Comparison of ENCODE assay signal across 23 cellular contexts in genomic region chr20:38947931-38948362, GRCh38.
"Had no signal": no experiment of that assay in that cellular context is flagged by ENCODE, and none has a peak within 500 bp of the region (broad histone marks: within the 10 kb centered on the region; RNA-seq: fewer than 3 reads in every experiment).

No MANE protein-coding gene starts in this region.

- H3K27ac Mint-ChIP-seq: activated naive CD4-positive, alpha-beta T cell treated with anti-CD3 and anti-CD28 coated beads, Interleukin-2, amount 50 U/mL, for 24 hours; activated naive CD8-positive, alpha-beta T cell treated with anti-CD3 and anti-CD28 coated beads, Interleukin-2, amount 50 U/mL, for 24 hours; activated T-helper 2 cell treated with anti-CD3 and anti-CD28 coated beads, Interferon-gamma antibody, Interleukin-2, Interleukin-4, amounts not matched to agents 10 μg/mL and 5 μg/mL and 100 μg/mL, durations not matched to agents 14 hours and 24 hours and 36 hours; naive B cell; nephron progenitor cell; progenitor cell of endocrine pancreas had no signal

- H3K36me3 Mint-ChIP-seq: activated naive CD4-positive, alpha-beta T cell treated with anti-CD3 and anti-CD28 coated beads, Interleukin-2, amount 50 U/mL, for 24 hours; naive B cell had no signal

- H3K36me3 ChIP-seq: left ventricle myocardium inferior, ovary, right lobe of liver, transverse colon had no signal

- H3K9me3 Mint-ChIP-seq: activated naive CD4-positive, alpha-beta T cell treated with anti-CD3 and anti-CD28 coated beads, Interleukin-2, amount 50 U/mL, for 24 hours; activated naive CD8-positive, alpha-beta T cell treated with anti-CD3 and anti-CD28 coated beads, Interleukin-2, amount 50 U/mL, for 24 hours; activated T-helper 2 cell treated with anti-CD3 and anti-CD28 coated beads, Interferon-gamma antibody, Interleukin-2, Interleukin-4, amounts not matched to agents 10 μg/mL and 5 μg/mL and 100 μg/mL, durations not matched to agents 14 hours and 24 hours and 36 hours; naive B cell; nephron progenitor cell had no signal

- H3K4me1 ChIP-seq: left ventricle myocardium inferior, right lobe of liver, testis, transverse colon had no signal

- H3K27me3 Mint-ChIP-seq: activated naive CD4-positive, alpha-beta T cell treated with anti-CD3 and anti-CD28 coated beads, Interleukin-2, amount 50 U/mL, for 24 hours; activated naive CD8-positive, alpha-beta T cell treated with anti-CD3 and anti-CD28 coated beads, Interleukin-2, amount 50 U/mL, for 24 hours; naive B cell; progenitor cell of endocrine pancreas had no signal

- H3K9me3 ChIP-seq: left ventricle myocardium inferior, neutrophil, ovary, right lobe of liver, testis, transverse colon had no signal

- H3K4me3 Mint-ChIP-seq: activated naive CD4-positive, alpha-beta T cell treated with anti-CD3 and anti-CD28 coated beads, Interleukin-2, amount 50 U/mL, for 24 hours; activated naive CD8-positive, alpha-beta T cell treated with anti-CD3 and anti-CD28 coated beads, Interleukin-2, amount 50 U/mL, for 24 hours; naive B cell; nephron progenitor cell had no signal

- H3K27ac ChIP-seq: left ventricle myocardium inferior, neutrophil, ovary, right lobe of liver, testis, transverse colon, VCaP had no signal

- H3K4me3 ChIP-seq: left ventricle myocardium inferior, ovary, right lobe of liver, testis, transverse colon had no signal

- H3K4me1 Mint-ChIP-seq: activated naive CD4-positive, alpha-beta T cell treated with anti-CD3 and anti-CD28 coated beads, Interleukin-2, amount 50 U/mL, for 24 hours; activated naive CD8-positive, alpha-beta T cell treated with anti-CD3 and anti-CD28 coated beads, Interleukin-2, amount 50 U/mL, for 24 hours; naive B cell; nephron progenitor cell had no signal

- ATAC-seq: activated naive CD8-positive, alpha-beta T cell treated with anti-CD3 and anti-CD28 coated beads, Interleukin-2, amount 50 U/mL, for 24 hours; right lobe of liver; stimulated activated naive CD8-positive, alpha-beta T cell treated with anti-CD3 and anti-CD28 coated beads, Interleukin-15, Interleukin-2, amounts not matched to agents 100 U/mL and 50 U/mL, for 24 hours had no signal

- H3K27me3 ChIP-seq: neutrophil, ovary, right lobe of liver, testis, transverse colon had no signal

- DNase-seq: activated CD4-positive, alpha-beta T cell treated with anti-CD3 and anti-CD28 coated beads for 4 hours; activated CD4-positive, alpha-beta T cell treated with anti-CD3 and anti-CD28 coated beads, Interleukin-2, amount 50 U/mL, for 48 hours; activated CD8-positive, alpha-beta memory T cell treated with anti-CD3 and anti-CD28 coated beads for 24 hours; activated naive CD8-positive, alpha-beta T cell treated with anti-CD3 and anti-CD28 coated beads, Interleukin-2, amount 50 U/mL, for 24 hours; activated T-cell treated with anti-CD3 and anti-CD28 coated beads, Interleukin-2, amount 50 U/mL, for 1 hour; amygdala; central memory CD4-positive, alpha-beta T cell; islet precursor cell; left ventricle myocardium inferior; naive B cell; nephron progenitor cell; ovary; right lobe of liver; stimulated activated CD4-positive, alpha-beta T cell treated with anti-CD3 and anti-CD28 coated beads, Interleukin-2, amount 100 ng/mL, for 48 hours; stimulated activated naive CD8-positive, alpha-beta T cell treated with anti-CD3 and anti-CD28 coated beads, Interleukin-15, Interleukin-2, amounts not matched to agents 100 U/mL and 50 U/mL, for 24 hours; T-helper 2 cell; testis; transverse colon had no signal
